In genomic region chr15:45378913-45379262, GRCh38 we compare ENCODE assay signal across 8 cellular contexts. TPM values are rescaled to one million over a fixed set of nuclear protein-coding genes. Genes with fewer than 3 reads are reported as not detected.
DNase-seq lines count a peak whose midpoint lies in the region; ATAC-seq and TF ChIP-seq lines count a peak whose summit lies in the region.

No MANE protein-coding gene starts in this region.

- ATAC-seq in left lung (no peak), HG02970 (IDR thresholded peaks at IDR 0.05; ENCODE audit: low FRiP score, unreplicated experiment) (no peak)

- no peaks in the 10 kb centered on the region for H3K36me3 Mint-ChIP-seq in activated naive CD4-positive, alpha-beta T cell treated with anti-CD3 and anti-CD28 coated beads, Interleukin-2, amount 10 ng/mL, durations not matched to agents 7 days and 5 days
- peaks cover 3% of the 10 kb centered on the region for H3K36me3 Mint-ChIP-seq in type B pancreatic cell

- H3K9me3 ChIP-seq in left lung = no peaks in the 10 kb centered on the region

- peak overlapping the region in 1 of 2 donors; percentile 53 for H3K4me3 ChIP-seq in left lung

- CTCF ChIA-PET in activated naive CD4-positive, alpha-beta T cell treated with anti-CD3 and anti-CD28 coated beads, Interleukin-2, amount 10 ng/mL, durations not matched to agents 7 days and 5 days (lab: Charles Lee) = no interaction called here

- peak overlapping the region; percentile 73 for H3K27ac ChIP-seq in cingulate gyrus (ENCODE audit: low read depth, low read length)
- no peak overlapping the region for H3K27ac ChIP-seq in left lung

- H3K9me3 Mint-ChIP-seq in activated naive CD4-positive, alpha-beta T cell treated with anti-CD3 and anti-CD28 coated beads, Interleukin-2, amount 10 ng/mL, durations not matched to agents 7 days and 5 days = no peaks in the 10 kb centered on the region
- H3K9me3 Mint-ChIP-seq in type B pancreatic cell = no peaks in the 10 kb centered on the region

- H3K27me3 Mint-ChIP-seq in activated naive CD4-positive, alpha-beta T cell treated with anti-CD3 and anti-CD28 coated beads, Interleukin-2, amount 10 ng/mL, durations not matched to agents 7 days and 5 days = peaks cover 66% of the 10 kb centered on the region
- H3K27me3 Mint-ChIP-seq in type B pancreatic cell = peaks cover 76% of the 10 kb centered on the region

- H3K36me3 ChIP-seq in left lung = no peaks in the 10 kb centered on the region

- TF ChIP-seq CTCF in type B pancreatic cell (conservative IDR thresholded peaks at IDR 0.05) (no peak), left lung (IDR thresholded peaks at IDR 0.05) (no peak)

- peaks cover 14% of the 10 kb centered on the region for H3K4me1 Mint-ChIP-seq in activated naive CD4-positive, alpha-beta T cell treated with anti-CD3 and anti-CD28 coated beads, Interleukin-2, amount 10 ng/mL, durations not matched to agents 7 days and 5 days
- H3K4me1 Mint-ChIP-seq in type B pancreatic cell (ENCODE audit: unreplicated experiment) = no peaks in the 10 kb centered on the region

- intact Hi-C loops in left lung (cut with DNase I) = no loop called here

- H3K4me1 ChIP-seq in left lung = peaks cover 6 to 22% of the 10 kb centered on the region in 2 donors

- peaks cover 26 to 50% of the 10 kb centered on the region in 2 donors for H3K27me3 ChIP-seq in left lung

- H3K27ac Mint-ChIP-seq in activated naive CD4-positive, alpha-beta T cell treated with anti-CD3 and anti-CD28 coated beads, Interleukin-2, amount 10 ng/mL, durations not matched to agents 7 days and 5 days = no peak overlapping the region
- no peak overlapping the region for H3K27ac Mint-ChIP-seq in type B pancreatic cell

- H3K4me3 Mint-ChIP-seq in activated naive CD4-positive, alpha-beta T cell treated with anti-CD3 and anti-CD28 coated beads, Interleukin-2, amount 10 ng/mL, durations not matched to agents 7 days and 5 days = peak overlapping the region; percentile 53
- peak overlapping the region; percentile 77 for H3K4me3 Mint-ChIP-seq in type B pancreatic cell

- no peak for DNase-seq in activated naive CD4-positive, alpha-beta T cell treated with anti-CD3 and anti-CD28 coated beads, Interleukin-2, amount 10 ng/mL, durations not matched to agents 7 days and 5 days
- no peak for DNase-seq in activated naive CD4-positive, alpha-beta T cell (lab: John Stamatoyannopoulos, UW)
- peak; percentile 74 for DNase-seq in midbrain (lab: John Stamatoyannopoulos, UW)
- no peak for DNase-seq in type B pancreatic cell (ENCODE audit: extremely low spot score, unreplicated experiment)
- DNase-seq in activated gamma-delta T cell (lab: John Stamatoyannopoulos, UW) = no peak
- DNase-seq in left lung = no peak

RNA-seq across cellular contexts. Expression of gene GATM, which starts 0.5 kb away (rescaled TPM):
- total RNA-seq in type B pancreatic cell (ENCODE audit: low replicate concordance) = 17.8 and 26.8 TPM in 2 replicates
- total RNA-seq in left lung = 1 to 10 TPM; 5.4 to 6.8 TPM
